In genomic region chrX:22314692-22315091, GRCh38 we compare ENCODE assay signal across 2 cellular contexts.
TF ChIP-seq lines count a peak whose summit lies in the region.

No MANE protein-coding gene starts in this region.

TF ChIP-seq in GM23338, 12 proteins besides CTCF, POLR2A, EP300 and RAD21:
- TF ChIP-seq ZNF462 (CRISPR knock-in tag; IDR thresholded peaks at IDR 0.05) (no peak), STAT1 (IDR thresholded peaks at IDR 0.05; ENCODE audit: unreplicated experiment) (no peak), REST (IDR thresholded peaks at IDR 0.05; ENCODE audit: unreplicated experiment) (no peak)

TF ChIP-seq in H1, 55 proteins besides CTCF, POLR2A, EP300 and RAD21:
- no peak for TF ChIP-seq CTBP2 (IDR thresholded peaks at IDR 0.05; ENCODE audit: borderline replicate concordance, insufficient read depth, insufficient read length, low read length)
- peak; percentile 58; the same call in 1 of the 2 replicates for TF ChIP-seq MAFK (IDR thresholded peaks at IDR 0.05; ENCODE audit: low read depth, low read length)
- TF ChIP-seq HDAC6 (IDR thresholded peaks at IDR 0.05; ENCODE audit: low read depth, low read length): no peak
- TF ChIP-seq TBP (IDR thresholded peaks at IDR 0.05; ENCODE audit: low read depth, low read length): 0 out of 2 replicates have a peak, but pooled peaks have one; percentile 18
- peak; percentile 47; the same call in 1 of the 2 replicates for TF ChIP-seq TAF1 (IDR thresholded peaks at IDR 0.05; ENCODE audit: low read depth, low read length)
- peak; percentile 36; the same call in 1 of the 2 replicates for TF ChIP-seq POLR2AphosphoS5 (IDR thresholded peaks at IDR 0.05; ENCODE audit: low read depth, low read length)
- peak; percentile 82 for TF ChIP-seq BACH1 (IDR thresholded peaks at IDR 0.05; ENCODE audit: low read length)
- no peak for TF ChIP-seq JUN (IDR thresholded peaks at IDR 0.05; ENCODE audit: low read depth, low read length)
- TF ChIP-seq RBBP5 (IDR thresholded peaks at IDR 0.05; ENCODE audit: borderline replicate concordance, low read depth, low read length): no peak
- TF ChIP-seq CHD7 (IDR thresholded peaks at IDR 0.05; ENCODE audit: insufficient replicate concordance, low read length): no peak
- no peak for TF ChIP-seq FOSL1 (IDR thresholded peaks at IDR 0.05; ENCODE audit: insufficient read depth, low read depth, low read length)
